ENCODE assay signal across 24 cellular contexts in genomic region chr1:22101199-22101598, GRCh38. TPM values are rescaled to one million over a fixed set of nuclear protein-coding genes. Genes with fewer than 3 reads are reported as not detected.
DNase-seq lines count a peak whose midpoint lies in the region; ATAC-seq and TF ChIP-seq lines count a peak whose summit lies in the region.
"Had no signal": no experiment of that assay in that cellular context is flagged by ENCODE, and none has a peak within 500 bp of the region (broad histone marks: within the 10 kb centered on the region; RNA-seq: fewer than 3 reads in every experiment).

No MANE protein-coding gene starts in this region.

- peaks cover 0 to 63% (median 11%) of the 10 kb centered on the region in 3 donors for H3K36me3 Mint-ChIP-seq in CD8-positive, alpha-beta memory T cell
- H3K36me3 Mint-ChIP-seq in naive thymus-derived CD4-positive, alpha-beta T cell: peaks cover 0 to 47% (median 10%) of the 10 kb centered on the region in 5 donors

- H3K36me3 ChIP-seq in CD8-positive, alpha-beta memory T cell (ENCODE audit: insufficient read depth, low read length): peaks cover 34% of the 10 kb centered on the region
- H3K36me3 ChIP-seq in naive thymus-derived CD4-positive, alpha-beta T cell (ENCODE audit: control insufficient read depth in 2 of 3, insufficient read depth in 3 of 3, low read length in 3 of 3): peaks cover 0 to 40% (median 5%) of the 10 kb centered on the region in 3 experiments

- ATAC-seq in naive thymus-derived CD4-positive, alpha-beta T cell: no peak
- no peak for ATAC-seq in HG03571 (IDR thresholded peaks at IDR 0.05; ENCODE audit: unreplicated experiment)
- ATAC-seq: Panc1 had no signal

- H3K9me3 ChIP-seq in CD8-positive, alpha-beta memory T cell (ENCODE audit: low read length): no peaks in the 10 kb centered on the region
- no peaks in the 10 kb centered on the region for H3K9me3 ChIP-seq in naive thymus-derived CD4-positive, alpha-beta T cell (ENCODE audit: control insufficient read depth in 2 of 3, low read length in 3 of 3)
- H3K9me3 ChIP-seq: ascending aorta, SK-N-SH had no signal

- peaks cover 54% of the 10 kb centered on the region for H3K4me1 ChIP-seq in CD8-positive, alpha-beta memory T cell (ENCODE audit: insufficient read depth, low read length)
- peaks cover 28 to 52% of the 10 kb centered on the region in 2 donors for H3K4me1 ChIP-seq in naive thymus-derived CD4-positive, alpha-beta T cell (ENCODE audit: control insufficient read depth in 2 of 2, insufficient read depth in 2 of 2, low read length in 2 of 2)

- H3K4me1 Mint-ChIP-seq in CD8-positive, alpha-beta memory T cell: peaks cover 63 to 88% (median 82%) of the 10 kb centered on the region in 3 donors
- peaks cover 51 to 88% (median 84%) of the 10 kb centered on the region in 7 donors for H3K4me1 Mint-ChIP-seq in naive thymus-derived CD4-positive, alpha-beta T cell

- DNase-seq in SIG-M5 treated with dmso at 0.1 percent for 504 hours (lab: John Stamatoyannopoulos, UW; ENCODE audit: unreplicated experiment) (peak; percentile 10), SIG-M5 (lab: John Stamatoyannopoulos, UW) (no peak), RPMI8226 (peak; percentile 37), RWPE1 (ENCODE audit: low spot score) (no peak), GM19238 (ENCODE audit: insufficient read length, low spot score) (no peak)
- DNase-seq in CD8-positive, alpha-beta memory T cell: no peak
- DNase-seq in naive thymus-derived CD4-positive, alpha-beta T cell: no peak
- DNase-seq: activated effector memory CD4-positive, alpha-beta T cell treated with anti-CD3 and anti-CD28 coated beads, Interleukin-2, amount 50 U/mL, for 16 hours; central memory CD4-positive, alpha-beta T cell; EL; foreskin fibroblast; NCI-H1694 treated with DMSO at 0.1 percent for 48 hours; NCI-H774; retina; SK-N-SH; stimulated activated CD4-positive, alpha-beta T cell treated with anti-CD3 and anti-CD28 coated beads, Interleukin-4, amount 100 ng/mL, for 4 hours; T-helper 9 cell had no signal

- intact Hi-C loops in naive thymus-derived CD4-positive, alpha-beta T cell (cut with micrococcal nuclease): loop anchor here in 1 of 2 donors (1.0 kb wide), 1 partner anchor 11 kb away; no protein-coding TSS in a partner anchor

- peaks cover 0 to 1% of the 10 kb centered on the region in 2 donors for H3K27me3 Mint-ChIP-seq in CD8-positive, alpha-beta memory T cell
- no peaks in the 10 kb centered on the region for H3K27me3 Mint-ChIP-seq in naive thymus-derived CD4-positive, alpha-beta T cell

- POLR2A ChIA-PET in CD8-positive, alpha-beta memory T cell (lab: Charles Lee): no interaction called here
- POLR2A ChIA-PET in naive thymus-derived CD4-positive, alpha-beta T cell (lab: Charles Lee): interaction anchor here (0.8 to 3.1 kb wide), 6 partner anchors 9 to 330 kb away, joined by 3 to 10 read pairs (median 3); no protein-coding TSS in a partner anchor
- POLR2A ChIA-PET in RWPE1 (lab: Yijun Ruan, JAX; ENCODE audit: low non-redundant PET): no interaction called here

- no peak overlapping the region for H3K4me3 Mint-ChIP-seq in CD8-positive, alpha-beta memory T cell
- no peak overlapping the region for H3K4me3 Mint-ChIP-seq in naive thymus-derived CD4-positive, alpha-beta T cell

- H3K4me3 ChIP-seq in CD8-positive, alpha-beta memory T cell (ENCODE audit: low read length): no peak overlapping the region
- H3K4me3 ChIP-seq in naive thymus-derived CD4-positive, alpha-beta T cell (ENCODE audit: low read length): no peak overlapping the region
- H3K4me3 ChIP-seq: ascending aorta, hepatocyte had no signal

- H3K9me3 Mint-ChIP-seq in CD8-positive, alpha-beta memory T cell: no peaks in the 10 kb centered on the region
- H3K9me3 Mint-ChIP-seq in naive thymus-derived CD4-positive, alpha-beta T cell: no peaks in the 10 kb centered on the region

- H3K27ac ChIP-seq in CD8-positive, alpha-beta memory T cell (ENCODE audit: low read depth, low read length): no peak overlapping the region
- peak overlapping the region; percentile 20 for H3K27ac ChIP-seq in naive thymus-derived CD4-positive, alpha-beta T cell (ENCODE audit: low read depth, low read length)
- no peak overlapping the region for H3K27ac ChIP-seq in RWPE1
- H3K27ac ChIP-seq: ascending aorta, epithelial cell of prostate, hepatocyte, HL-60 had no signal

- H3K27ac Mint-ChIP-seq in CD8-positive, alpha-beta memory T cell: peak overlapping the region in 6 of 8 donors; percentile 36 to 78 (median 56)
- H3K27ac Mint-ChIP-seq in naive thymus-derived CD4-positive, alpha-beta T cell: peak overlapping the region; percentile 5 to 88 (median 65)

- CTCF ChIA-PET in CD8-positive, alpha-beta memory T cell (lab: Charles Lee): no interaction called here
- CTCF ChIA-PET in naive thymus-derived CD4-positive, alpha-beta T cell (lab: Charles Lee): interaction anchor here (0.9 kb wide), 1 partner anchor 85 kb away, joined by 5 read pairs; no protein-coding TSS in a partner anchor
- CTCF ChIA-PET in RWPE1 (lab: Yijun Ruan, JAX): no interaction called here

- no peaks in the 10 kb centered on the region for H3K27me3 ChIP-seq in CD8-positive, alpha-beta memory T cell (ENCODE audit: insufficient read depth, low read length, poor library complexity, severe bottlenecking)
- no peaks in the 10 kb centered on the region for H3K27me3 ChIP-seq in naive thymus-derived CD4-positive, alpha-beta T cell (ENCODE audit: control insufficient read depth in 2 of 2, insufficient read depth in 2 of 2, low read length in 2 of 2)
- H3K27me3 ChIP-seq: ascending aorta, hepatocyte had no signal

- TF ChIP-seq CTCF in RWPE1 (conservative IDR thresholded peaks at IDR 0.05; ENCODE audit: low read depth): no peak

RNA-seq across cellular contexts. Expression of gene WNT4, which starts 41.7 kb away (rescaled TPM):
- total RNA-seq in CD8-positive, alpha-beta memory T cell: not detected
- polyA plus RNA-seq in CD8-positive, alpha-beta memory T cell: 0.08 TPM
- total RNA-seq in naive thymus-derived CD4-positive, alpha-beta T cell: not detected
- polyA plus RNA-seq in naive thymus-derived CD4-positive, alpha-beta T cell: under 1 TPM in 1 of 2 donors, not detected in 1; 0.05 TPM
- total RNA-seq: ascending aorta, MCF 10A had no signal

RNA-seq across cellular contexts. Expression of gene CDC42, which starts 48.7 kb away (rescaled TPM):
- 100 to 1,000 TPM; 317 to 347 TPM for total RNA-seq in CD8-positive, alpha-beta memory T cell
- 294 TPM for polyA plus RNA-seq in CD8-positive, alpha-beta memory T cell
- 100 to 1,000 TPM; 186 to 385 (median 305) TPM for total RNA-seq in naive thymus-derived CD4-positive, alpha-beta T cell
- 100 to 1,000 TPM; 186 to 427 TPM for polyA plus RNA-seq in naive thymus-derived CD4-positive, alpha-beta T cell

Comparison
In these comparisons a context has a peak if more than half of its experiments do, and no peak if none do; other contexts are left out.
1. DNase-seq: peak in SIG-M5 treated with dmso at 0.1 percent for 504 hours (single experiment) and RPMI8226 (single experiment); none in SIG-M5 (single experiment), CD8-positive, alpha-beta memory T cell (0 of 5), naive thymus-derived CD4-positive, alpha-beta T cell (0 of 9), RWPE1 (single experiment) and GM19238 (single experiment).